In the genomic region with DNA sequence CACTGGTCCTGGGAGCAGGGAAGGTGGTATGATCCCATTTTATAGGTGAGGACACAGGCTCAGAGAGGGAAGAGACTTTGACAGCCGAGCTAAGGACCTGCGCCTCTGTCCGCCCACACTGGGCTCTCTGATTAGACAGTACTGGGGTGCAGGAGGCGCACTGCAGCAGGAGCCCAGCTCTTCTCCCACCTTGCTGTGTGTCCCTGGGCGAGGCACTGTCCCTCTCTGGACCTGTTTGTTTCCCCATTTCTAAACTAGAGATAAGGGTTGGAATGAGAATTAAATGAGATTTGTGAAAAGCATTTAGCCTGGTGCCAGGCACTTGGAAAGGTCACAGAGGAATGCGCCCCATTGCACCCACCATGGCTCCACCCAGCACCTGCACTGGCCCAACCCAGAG, we compare ENCODE assay signal across 24 cellular contexts. TPM values are rescaled to one million over a fixed set of nuclear protein-coding genes. Genes with fewer than 3 reads are reported as not detected.
DNase-seq lines count a peak whose midpoint lies in the region; ATAC-seq, FAIRE-seq and TF ChIP-seq lines count a peak whose summit lies in the region.
"Had no signal": no experiment of that assay in that cellular context is flagged by ENCODE, and none has a peak within 500 bp of the region (broad histone marks: within the 10 kb centered on the region; RNA-seq: fewer than 3 reads in every experiment).

No MANE protein-coding gene starts in this region.

- BruUV-seq in Caco-2 (replicated peaks; lab: Mats Ljungman, UMichigan) (no TSS peak), K562 (replicated peaks; lab: Mats Ljungman, UMichigan) (no TSS peak)

- POLR2A ChIA-PET in Caco-2 (lab: Charles Lee) (no interaction called here), HEK293 (lab: Yijun Ruan, JAX) (no interaction called here), K562 (lab: Yijun Ruan, JAX) (no interaction called here)

- no peak for TF ChIP-seq CTCF in Caco-2 (IDR thresholded peaks at IDR 0.05; ENCODE audit: insufficient read depth in 1 of 2, low read depth in 1 of 2, low read length in 1 of 2, severe bottlenecking in 1 of 2, unreplicated experiment in 1 of 2)
- TF ChIP-seq CTCF in HEK293 (tag by site-specific recombination; IDR thresholded peaks at IDR 0.05) = no peak
- no peak for TF ChIP-seq CTCF in K562 (IDR thresholded peaks at IDR 0.05 in 2 of 3, conservative IDR thresholded peaks at IDR 0.05 in 1 of 3; ENCODE audit: insufficient read depth in 2 of 3, low read depth in 1 of 3, low read length in 3 of 3)

- 10% methylated on average over 6 of the region's 6 CpGs for WGBS in K562 (ENCODE audit: insufficient coverage, low coverage, missing lambda C conversion rate)

- in situ Hi-C loops in K562 (cut with MboI) = no loop called here

- no peaks in the 10 kb centered on the region for H3K79me2 ChIP-seq in K562 (ENCODE audit: control insufficient read depth, insufficient read depth, low read length)

- H3K36me3 ChIP-seq in Caco-2 (ENCODE audit: control insufficient read depth, insufficient read depth, low read length) = no peaks in the 10 kb centered on the region
- no peaks in the 10 kb centered on the region for H3K36me3 ChIP-seq in HEK293 (ENCODE audit: control insufficient read depth in 2 of 2, insufficient read depth in 1 of 2, low read length in 2 of 2)
- H3K36me3 ChIP-seq in K562 (ENCODE audit: control insufficient read depth, insufficient read depth, low read length) = no peaks in the 10 kb centered on the region
- H3K36me3 ChIP-seq: BE2C had no signal

- no peak for TF ChIP-seq EP300 in K562 (IDR thresholded peaks at IDR 0.05; ENCODE audit: low read length)

- H3K4me1 ChIP-seq in Caco-2 (peaks cover 11% of the 10 kb centered on the region), HEK293 (ENCODE audit: control insufficient read depth, insufficient read depth, low read length) (no peaks in the 10 kb centered on the region), K562 (replicated peaks in 1 of 2; ENCODE audit: control insufficient read depth in 2 of 2, insufficient read depth in 2 of 2, low read length in 2 of 2) (peaks cover 0 to 19% of the 10 kb centered on the region in 2 experiments; a peak in 3 of 5 replicates)
- H3K4me1 ChIP-seq: BE2C, BLaER1 had no signal

- H3K9me1 ChIP-seq in K562 (ENCODE audit: control insufficient read depth, insufficient read depth, low read length) = no peaks in the 10 kb centered on the region

- H3K27me3 Mint-ChIP-seq in Caco-2 (ENCODE audit: insufficient read depth, unreplicated experiment) = no peaks in the 10 kb centered on the region
- no peaks in the 10 kb centered on the region for H3K27me3 Mint-ChIP-seq in activated T-cell treated with anti-CD3 and anti-CD28 coated beads, Interleukin-2, amount 50 U/mL, for 24 hours
- H3K27me3 Mint-ChIP-seq: CD4-positive, CD25-positive, alpha-beta regulatory T cell had no signal

- H4K20me1 ChIP-seq in K562 (replicated peaks; ENCODE audit: control insufficient read depth, insufficient read depth, low read length) = peaks cover 8% of the 10 kb centered on the region; the same call in 1 of the 2 replicates
- H4K20me1 ChIP-seq: BLaER1 had no signal

- H3K9ac ChIP-seq in K562 (ENCODE audit: insufficient read depth in 1 of 2, low read depth in 2 of 2, low read length in 2 of 2) = no peak overlapping the region
- H3K9ac ChIP-seq: BLaER1 had no signal

- peaks cover 6% of the 10 kb centered on the region for H3K36me3 Mint-ChIP-seq in Caco-2 (ENCODE audit: insufficient read depth, unreplicated experiment)
- peaks cover 2% of the 10 kb centered on the region for H3K36me3 Mint-ChIP-seq in activated T-cell treated with anti-CD3 and anti-CD28 coated beads, Interleukin-2, amount 50 U/mL, for 24 hours (ENCODE audit: low read depth)

- no peaks in the 10 kb centered on the region for H3K9me3 Mint-ChIP-seq in Caco-2 (ENCODE audit: unreplicated experiment)
- peaks cover 4% of the 10 kb centered on the region for H3K9me3 Mint-ChIP-seq in activated T-cell treated with anti-CD3 and anti-CD28 coated beads, Interleukin-2, amount 50 U/mL, for 24 hours

- no peak for TF ChIP-seq POLR2A in K562 (conservative IDR thresholded peaks at IDR 0.05)

- H3K4me3 ChIP-seq in Caco-2 (ENCODE audit: low read depth, low read length) (no peak overlapping the region), HEK293 (ENCODE audit: low read depth, low read length) (no peak overlapping the region), K562 (no peak overlapping the region)
- H3K4me3 ChIP-seq: BLaER1, GM12878 had no signal

- H2AFZ ChIP-seq in K562 (ENCODE audit: low read depth, low read length) = no peak overlapping the region

- FAIRE-seq in K562 (lab: Jason Lieb, UNC) = no peak
- FAIRE-seq: A204.1, D721Med, G401.6, GM12878, GM12892, GM18507, GM19239 had no signal

- CTCF ChIA-PET in Caco-2 (lab: Charles Lee) = interaction anchor here (0.7 kb wide), 1 partner anchor 11 kb away, joined by 3 read pairs; no protein-coding TSS in a partner anchor
- CTCF ChIA-PET in HEK293 (lab: Yijun Ruan, JAX) = interaction anchor here (1.0 to 1.2 kb wide), 2 partner anchors 9 to 49 kb away, joined by 4 to 5 read pairs; no protein-coding TSS in a partner anchor
- CTCF ChIA-PET in K562 (lab: Yijun Ruan, JAX; ENCODE audit: low intra/inter-chr PET ratio) = no interaction called here

- peak overlapping the region; percentile 50 for H3K27ac Mint-ChIP-seq in Caco-2 (ENCODE audit: unreplicated experiment)
- no peak overlapping the region for H3K27ac Mint-ChIP-seq in activated T-cell treated with anti-CD3 and anti-CD28 coated beads, Interleukin-2, amount 50 U/mL, for 24 hours
- H3K27ac Mint-ChIP-seq: CD4-positive, alpha-beta memory T cell; CD4-positive, CD25-positive, alpha-beta regulatory T cell had no signal

- H3K9me3 ChIP-seq in Caco-2 = no peaks in the 10 kb centered on the region
- no peaks in the 10 kb centered on the region for H3K9me3 ChIP-seq in HEK293 (ENCODE audit: control insufficient read depth, insufficient read depth, low read depth, low read length)
- H3K9me3 ChIP-seq in K562 (replicated peaks; ENCODE audit: control insufficient read depth, insufficient read depth, low read depth, low read length) = peaks cover 6% of the 10 kb centered on the region
- H3K9me3 ChIP-seq: BE2C had no signal

- H3K4me3 Mint-ChIP-seq in Caco-2 (ENCODE audit: unreplicated experiment) = no peak overlapping the region
- no peak overlapping the region for H3K4me3 Mint-ChIP-seq in activated T-cell treated with anti-CD3 and anti-CD28 coated beads, Interleukin-2, amount 50 U/mL, for 24 hours
- H3K4me3 Mint-ChIP-seq: CD14-positive monocyte; CD4-positive, alpha-beta memory T cell; CD4-positive, CD25-positive, alpha-beta regulatory T cell; CD8-positive, alpha-beta memory T cell had no signal

- peaks cover 9% of the 10 kb centered on the region for H3K4me1 Mint-ChIP-seq in Caco-2 (ENCODE audit: low read depth, unreplicated experiment)
- no peaks in the 10 kb centered on the region for H3K4me1 Mint-ChIP-seq in activated T-cell treated with anti-CD3 and anti-CD28 coated beads, Interleukin-2, amount 50 U/mL, for 24 hours (ENCODE audit: low read depth)
- H3K4me1 Mint-ChIP-seq: CD14-positive monocyte; CD4-positive, CD25-positive, alpha-beta regulatory T cell; CD8-positive, alpha-beta memory T cell had no signal

- intact Hi-C loops in Caco-2 (cut with micrococcal nuclease; ENCODE audit: unreplicated experiment) (no loop called here), K562 (cut with micrococcal nuclease) (no loop called here)

- no peak for DNase-seq in Caco-2
- no peak for DNase-seq in K562 (ENCODE audit: extremely low read depth in 1 of 4, low spot score in 3 of 4)
- DNase-seq in activated T-cell treated with anti-CD3 and anti-CD28 coated beads, Interleukin-2, amount 50 U/mL, for 24 hours = no peak
- DNase-seq in midbrain (lab: John Stamatoyannopoulos, UW) = no peak
- DNase-seq: 8988T; ACHN; BE2C; C1 segment of cervical spinal cord; Calu3; CD4-positive, alpha-beta memory T cell; CD4-positive, CD25-positive, alpha-beta regulatory T cell; CD8-positive, alpha-beta memory T cell; GF-D8 had no signal

- no peak overlapping the region for H3K4me2 ChIP-seq in K562 (ENCODE audit: insufficient read depth, low read length)
- H3K4me2 ChIP-seq: BLaER1 had no signal

- H3K27me3 ChIP-seq in Caco-2 (replicated peaks; ENCODE audit: control insufficient read depth, insufficient read depth, low read length) (no peaks in the 10 kb centered on the region), K562 (ENCODE audit: control insufficient read depth in 2 of 2, insufficient read depth in 2 of 2, low read length in 2 of 2) (peaks cover 25 to 55% of the 10 kb centered on the region in 2 experiments)
- H3K27me3 ChIP-seq: BE2C, BLaER1 had no signal

- no peak for TF ChIP-seq RAD21 in K562 (CRISPR knock-in tag; conservative IDR thresholded peaks at IDR 0.05 in 1 of 2, IDR thresholded peaks at IDR 0.05 in 1 of 2)

- ATAC-seq in K562 = no peak
- ATAC-seq in GM18873 (IDR thresholded peaks at IDR 0.05; ENCODE audit: low FRiP score, unreplicated experiment) = no peak
- ATAC-seq: GM12878 had no signal

- H3K27ac ChIP-seq in HEK293 (ENCODE audit: extremely low read depth, low read depth, low read length) (no peak overlapping the region), K562 (ENCODE audit: extremely low read depth, low read depth, low read length) (no peak overlapping the region)
- H3K27ac ChIP-seq: BLaER1 had no signal

RNA-seq across cellular contexts. Expression of gene GINS2, which starts 19.6 kb away (rescaled TPM):
- total RNA-seq in Caco-2 (2022) = 52.5 and 62.9 TPM in 2 replicates
- total RNA-seq in K562 (2011; cell fraction: chromatin; rRNA removed; ENCODE audit: low replicate concordance) = 24.8 and 32.7 TPM in 2 replicates
- total RNA-seq in K562 (2011; cell fraction: nucleolus; rRNA removed) = 24.2 and 24.5 TPM in 2 replicates
- 23.2 and 33.3 TPM in 2 replicates for total RNA-seq in K562 (2011; cell fraction: nucleoplasm; rRNA removed)
- total RNA-seq in K562 (2014; rRNA removed) = 42.0 and 44.2 TPM in 2 replicates
- 43.8 and 47.3 TPM in 2 replicates for total RNA-seq in K562 (2014; rRNA removed; fragmentation: Illumina TruSeq; extraction: Trizol)
- 39.4 and 40.4 TPM in 2 replicates for total RNA-seq in K562 (2015; rRNA removed; fragmentation: Illumina TruSeq; extraction: Trizol)
- 57.5 and 61.6 TPM in 2 replicates for total RNA-seq in K562 (2021)
- polyA plus RNA-seq in K562 (2011; rRNA removed) = 38.4 and 44.6 TPM in 2 replicates
- 27.8 and 34.2 TPM in 2 replicates for polyA plus RNA-seq in K562 (2011; cell fraction: cytosol; rRNA removed)
- polyA plus RNA-seq in K562 (2011; cell fraction: nucleus; rRNA removed) = 15.7 and 20.5 TPM in 2 replicates
- polyA plus RNA-seq in K562 (2012) = 26.1 and 33.8 TPM in 2 replicates
- polyA plus RNA-seq in K562 (2014; fragmentation: Illumina TruSeq; extraction: Trizol) = 41.4 and 49.8 TPM in 2 replicates
- 10 to 100 TPM; 61.3 to 76.2 TPM for polyA plus RNA-seq in K562 (2014; fragmentation: Nextera tagmentation; extraction: Ambion mirVana)
- 42.3 and 42.9 TPM in 2 replicates for polyA plus RNA-seq in K562 (2014; rRNA removed)
- polyA minus RNA-seq in K562 (2011; rRNA and poly(A)+ RNA removed) = 25.6 and 28.3 TPM in 2 replicates
- 13.6 and 17.8 TPM in 2 replicates for polyA minus RNA-seq in K562 (2011; cell fraction: cytosol; rRNA and poly(A)+ RNA removed)
- 10.2 and 13.2 TPM in 2 replicates for polyA minus RNA-seq in K562 (2011; cell fraction: nucleus; rRNA and poly(A)+ RNA removed)

RNA-seq across cellular contexts. Expression of gene C16orf74, which starts 42.6 kb away (rescaled TPM):
- total RNA-seq in Caco-2 (2022) = 3.8 and 4.0 TPM in 2 replicates
- total RNA-seq in K562 (2011; cell fraction: chromatin; rRNA removed; ENCODE audit: low replicate concordance) = not detected in 2 replicates
- not detected in 2 replicates for total RNA-seq in K562 (2011; cell fraction: nucleolus; rRNA removed)
- not detected in 2 replicates for total RNA-seq in K562 (2011; cell fraction: nucleoplasm; rRNA removed)
- total RNA-seq in K562 (2014; rRNA removed) = not detected in 2 replicates
- not detected in 2 replicates for total RNA-seq in K562 (2014; rRNA removed; fragmentation: Illumina TruSeq; extraction: Trizol)
- total RNA-seq in K562 (2015; rRNA removed; fragmentation: Illumina TruSeq; extraction: Trizol) = not detected in 2 replicates
- total RNA-seq in K562 (2021) = not detected in 2 replicates
- 0.11 TPM in 1 of 2 replicates, not detected in the other for polyA plus RNA-seq in K562 (2011; rRNA removed)
- polyA plus RNA-seq in K562 (2011; cell fraction: cytosol; rRNA removed) = not detected in 2 replicates
- polyA plus RNA-seq in K562 (2011; cell fraction: nucleus; rRNA removed) = not detected in 2 replicates
- not detected in 2 replicates for polyA plus RNA-seq in K562 (2012)
- not detected in 2 replicates for polyA plus RNA-seq in K562 (2014; fragmentation: Illumina TruSeq; extraction: Trizol)
- polyA plus RNA-seq in K562 (2014; fragmentation: Nextera tagmentation; extraction: Ambion mirVana) = not detected
- polyA plus RNA-seq in K562 (2014; rRNA removed) = not detected in 2 replicates
- not detected in 2 replicates for polyA minus RNA-seq in K562 (2011; rRNA and poly(A)+ RNA removed)
- not detected in 2 replicates for polyA minus RNA-seq in K562 (2011; cell fraction: cytosol; rRNA and poly(A)+ RNA removed)
- polyA minus RNA-seq in K562 (2011; cell fraction: nucleus; rRNA and poly(A)+ RNA removed) = not detected in 2 replicates
